34 cellular contexts compared by ENCODE assay signal in the genomic region with DNA sequence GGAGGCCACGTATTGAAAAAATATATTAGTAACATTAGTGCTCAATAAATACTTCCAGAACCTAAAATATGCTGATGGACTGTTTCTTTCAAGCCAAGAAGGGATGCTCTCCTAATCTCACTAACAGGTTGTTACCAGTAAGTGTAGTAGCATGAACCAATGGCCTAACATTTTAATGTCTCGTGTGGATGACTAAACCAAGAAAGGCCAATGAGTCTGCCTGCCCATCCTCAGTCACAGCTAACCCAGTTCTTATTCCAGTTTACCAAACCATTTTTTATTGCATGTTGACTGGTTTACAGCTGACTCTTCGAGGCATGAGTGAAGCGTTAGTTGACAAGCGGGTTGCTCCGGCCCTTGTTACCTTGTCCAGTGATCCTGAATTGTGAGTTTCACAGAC.
"Had no signal": no experiment of that assay in that cellular context is flagged by ENCODE, and none has a peak within 500 bp of the region (broad histone marks: within the 10 kb centered on the region; RNA-seq: fewer than 3 reads in every experiment).

No MANE protein-coding gene starts in this region.

- FAIRE-seq: bronchial epithelial cell, small intestine had no signal

- H3K9me3 Mint-ChIP-seq: activated CD4-positive, alpha-beta memory T cell treated with anti-CD3 and anti-CD28 coated beads for 36 hours; activated naive CD4-positive, alpha-beta T cell treated with anti-CD3 and anti-CD28 coated beads, Interleukin-2, amount 50 U/mL, for 24 hours; central memory CD8-positive, alpha-beta T cell; dendritic cell treated with granulocyte-macrophage colony-stimulating factor and Interleukin-4, amounts not matched to agents 40 ng/mL and 50 ng/mL, for 4 days; memory B cell; natural killer cell; neural progenitor cell; stimulated activated memory B cell treated with anti-CD40 and anti-IgM and Interleukin-4, amounts not matched to agents 10 μg/mL and 1 μg/mL and 100 μg/mL, for 72 hours; stimulated activated naive CD8-positive, alpha-beta T cell treated with anti-CD3 and anti-CD28 coated beads, Interleukin-15, amount 100 ng/mL, for 72 hours; type B pancreatic cell had no signal

- H3K9ac ChIP-seq: neural progenitor cell, parathyroid adenoma had no signal

- H3K4me3 ChIP-seq: gastroesophageal sphincter, hepatocyte, neural progenitor cell, psoas muscle, sigmoid colon, uterus had no signal

- ATAC-seq: activated CD4-positive, CD25-positive, alpha-beta regulatory T cell treated with anti-CD3 and anti-CD28 coated beads, Interleukin-2, amount 50 U/mL, for 24 hours; gastroesophageal sphincter; left cardiac atrium; left ventricle myocardium superior; natural killer cell; psoas muscle; stimulated activated memory B cell treated with anti-CD40 and anti-IgM and Interleukin-4, amounts not matched to agents 10 μg/mL and 1 μg/mL and 100 μg/mL, for 72 hours; stimulated activated naive CD8-positive, alpha-beta T cell treated with anti-CD3 and anti-CD28 coated beads, Interleukin-15, amount 100 ng/mL, for 72 hours had no signal

- H3K4me3 Mint-ChIP-seq: activated CD4-positive, alpha-beta memory T cell treated with anti-CD3 and anti-CD28 coated beads for 36 hours; activated CD4-positive, alpha-beta T cell treated with anti-CD3 and anti-CD28 coated beads, Interleukin-2, amount 10 ng/mL, durations not matched to agents 24 days and 14 days; activated naive CD4-positive, alpha-beta T cell treated with anti-CD3 and anti-CD28 coated beads, Interleukin-2, amount 50 U/mL, for 24 hours; central memory CD8-positive, alpha-beta T cell; dendritic cell treated with granulocyte-macrophage colony-stimulating factor and Interleukin-4, amounts not matched to agents 40 ng/mL and 50 ng/mL, for 4 days; memory B cell; natural killer cell; neural progenitor cell; stimulated activated memory B cell treated with anti-CD40 and anti-IgM and Interleukin-4, amounts not matched to agents 10 μg/mL and 1 μg/mL and 100 μg/mL, for 72 hours; type B pancreatic cell had no signal

- H3K27ac Mint-ChIP-seq: activated CD4-positive, alpha-beta memory T cell treated with anti-CD3 and anti-CD28 coated beads for 36 hours; activated CD4-positive, alpha-beta T cell treated with anti-CD3 and anti-CD28 coated beads, Interleukin-2, amount 10 ng/mL, durations not matched to agents 24 days and 14 days; activated naive CD4-positive, alpha-beta T cell treated with anti-CD3 and anti-CD28 coated beads, Interleukin-2, amount 50 U/mL, for 24 hours; neural progenitor cell; stimulated activated naive CD8-positive, alpha-beta T cell treated with anti-CD3 and anti-CD28 coated beads, Interleukin-15, amount 100 ng/mL, for 72 hours; type B pancreatic cell had no signal

- H3K36me3 ChIP-seq: neural progenitor cell, uterus had no signal

- DNase-seq: activated CD4-positive, alpha-beta memory T cell treated with anti-CD3 and anti-CD28 coated beads for 36 hours; activated CD4-positive, alpha-beta T cell treated with anti-CD3 and anti-CD28 coated beads, Interleukin-2, amount 10 ng/mL, durations not matched to agents 24 days and 14 days; activated CD8-positive, alpha-beta memory T cell treated with anti-CD3 and anti-CD28 coated beads, Interleukin-2, amount 50 U/mL, for 4 hours; activated gamma-delta T cell treated with Interleukin-2 at 50 U/mL for 16 hours; activated T-cell treated with anti-CD3 and anti-CD28 coated beads, Interleukin-2, amount 50 U/mL, for 1 hour; anterior cingulate cortex; islet precursor cell; left cardiac atrium; left ventricle myocardium superior; midbrain; natural killer cell; occipital lobe; psoas muscle; sigmoid colon; small intestine; stimulated activated CD4-positive, alpha-beta T cell treated with anti-CD3 and anti-CD28 coated beads, Interleukin-4, amount 100 ng/mL, for 24 hours; stimulated activated naive CD8-positive, alpha-beta T cell treated with anti-CD3 and anti-CD28 coated beads, Interleukin-15, amount 100 ng/mL, for 72 hours; substantia nigra; T1000; uterus; WERI-Rb-1 had no signal

- H2AFZ ChIP-seq: hepatocyte, neural progenitor cell, parathyroid adenoma had no signal

- H3K27ac ChIP-seq: epithelial cell of prostate, gastroesophageal sphincter, hepatocyte, parathyroid adenoma, psoas muscle, sigmoid colon, uterus, WERI-Rb-1 had no signal

- H3K4me2 ChIP-seq: hepatocyte had no signal

- H3K9me3 ChIP-seq: gastroesophageal sphincter, psoas muscle, sigmoid colon, uterus had no signal

- H3K27me3 ChIP-seq: gastroesophageal sphincter, hepatocyte, neural progenitor cell, sigmoid colon, uterus had no signal

- H3K4me1 ChIP-seq: parathyroid adenoma, psoas muscle, uterus had no signal

- H3K4me1 Mint-ChIP-seq: memory B cell had no signal

- H3K27me3 Mint-ChIP-seq: activated CD4-positive, alpha-beta memory T cell treated with anti-CD3 and anti-CD28 coated beads for 36 hours; activated CD4-positive, alpha-beta T cell treated with anti-CD3 and anti-CD28 coated beads, Interleukin-2, amount 10 ng/mL, durations not matched to agents 24 days and 14 days; activated naive CD4-positive, alpha-beta T cell treated with anti-CD3 and anti-CD28 coated beads, Interleukin-2, amount 50 U/mL, for 24 hours; central memory CD8-positive, alpha-beta T cell; dendritic cell treated with granulocyte-macrophage colony-stimulating factor and Interleukin-4, amounts not matched to agents 40 ng/mL and 50 ng/mL, for 4 days; memory B cell; stimulated activated memory B cell treated with anti-CD40 and anti-IgM and Interleukin-4, amounts not matched to agents 10 μg/mL and 1 μg/mL and 100 μg/mL, for 72 hours; stimulated activated naive CD8-positive, alpha-beta T cell treated with anti-CD3 and anti-CD28 coated beads, Interleukin-15, amount 100 ng/mL, for 72 hours; type B pancreatic cell had no signal
